9 cellular contexts compared by ENCODE assay signal in the genomic region with DNA sequence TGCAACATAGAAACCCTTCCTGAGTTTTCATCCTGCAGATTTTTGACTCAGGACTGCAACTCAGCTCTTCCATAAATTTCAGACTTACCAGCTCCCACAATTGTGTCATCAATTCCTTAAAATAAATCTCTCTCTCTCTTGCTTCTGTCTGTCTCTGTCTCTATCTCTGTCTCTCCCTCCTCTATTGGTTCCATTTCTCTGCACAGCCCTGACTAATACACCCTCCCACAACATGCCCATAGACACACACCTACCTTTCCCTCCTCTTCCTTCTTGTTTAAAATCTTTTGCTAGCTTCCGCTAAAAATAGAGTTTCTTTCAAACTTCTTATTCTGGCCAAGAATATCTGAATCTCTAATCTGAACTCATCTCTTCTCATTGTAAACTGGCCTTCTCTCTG. TPM values are rescaled to one million over a fixed set of nuclear protein-coding genes. Genes with fewer than 3 reads are reported as not detected.
"Had no signal": no experiment of that assay in that cellular context is flagged by ENCODE, and none has a peak within 500 bp of the region (broad histone marks: within the 10 kb centered on the region; RNA-seq: fewer than 3 reads in every experiment).

No MANE protein-coding gene starts in this region.

- H3K27ac Mint-ChIP-seq: HFFc6, IgD-negative memory B cell had no signal

- ATAC-seq: HCT116, HepG2 had no signal

- H3K9me3 Mint-ChIP-seq: HFFc6 had no signal

- H3K9me3 ChIP-seq: HAP-1 had no signal

- H3K4me1 Mint-ChIP-seq: IgD-negative memory B cell had no signal

- DNase-seq: GOT3, H7, HFFc6, KBM-7 had no signal

- H3K36me3 ChIP-seq: HAP-1 had no signal

- H3K4me1 ChIP-seq: HAP-1 had no signal

- H3K4me3 Mint-ChIP-seq: HFFc6, IgD-negative memory B cell had no signal

- H3K27ac ChIP-seq: HL-60 had no signal

- H3K4me3 ChIP-seq: HAP-1 had no signal

RNA-seq across cellular contexts. Expression of a gene that starts 22.9 kb away (rescaled TPM):
- total RNA-seq: HepG2 had no signal
- polyA plus RNA-seq: IgD-negative memory B cell had no signal
